Comparison of ENCODE assay signal across 24 cellular contexts in the genomic region with DNA sequence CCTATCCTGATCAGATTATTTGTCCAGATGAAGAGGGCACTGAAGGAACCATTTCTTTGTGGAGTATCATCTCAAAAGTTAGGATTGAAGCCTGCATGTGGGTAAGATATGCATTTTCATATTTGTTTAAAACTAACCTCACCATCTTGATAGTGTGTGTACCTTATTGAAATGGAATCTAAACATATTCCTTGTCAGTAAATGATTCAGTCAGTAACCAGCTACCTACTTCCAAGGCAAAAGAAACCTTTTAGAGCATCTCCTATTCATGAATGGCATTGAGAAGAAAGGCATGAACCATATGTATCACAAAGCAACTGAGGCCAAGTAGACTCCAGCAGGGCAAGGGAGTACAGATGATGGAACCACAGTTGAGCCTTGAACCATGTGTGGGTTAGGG. TPM values are rescaled to one million over a fixed set of nuclear protein-coding genes. Genes with fewer than 3 reads are reported as not detected.
A peak's percentile ranks its signal among the peaks of the same experiment; 100 is the strongest.
DNase-seq lines count a peak whose midpoint lies in the region; ATAC-seq and TF ChIP-seq lines count a peak whose summit lies in the region.
"Had no signal": no experiment of that assay in that cellular context is flagged by ENCODE, and none has a peak within 500 bp of the region (broad histone marks: within the 10 kb centered on the region; RNA-seq: fewer than 3 reads in every experiment).

No MANE protein-coding gene starts in this region.

- TF ChIP-seq CTCF in PC-3 (conservative IDR thresholded peaks at IDR 0.05; ENCODE audit: low read depth, low read length) (no peak), endodermal cell (conservative IDR thresholded peaks at IDR 0.05) (no peak), adrenal gland (IDR thresholded peaks at IDR 0.05) (no peak)

- H4K20me1 ChIP-seq in PC-3 (ENCODE audit: low read length) = no peaks in the 10 kb centered on the region

- CTCF ChIA-PET in PC-3 (lab: Charles Lee) = no interaction called here

- DNase-seq in activated T-cell treated with anti-CD3 and anti-CD28 coated beads, Interleukin-2, amount 50 U/mL, for 72 hours = no peak
- DNase-seq in activated T-cell treated with anti-CD3 and anti-CD28 coated beads for 4 hours (no peak), PC-3 (no peak), endodermal cell (peak; percentile 19), DMS53 treated with DMSO at 0.1 percent for 48 hours (lab: John Stamatoyannopoulos, UW; ENCODE audit: unreplicated experiment) (no peak), adrenal gland (no peak)
- no peak for DNase-seq in stimulated activated effector memory CD8-positive, alpha-beta T cell treated with anti-CD3 and anti-CD28 coated beads, Interleukin-12 subunit alpha, Interleukin-12 subunit beta, amount 100 ng/mL, for 72 hours (ENCODE audit: low spot score in 2 of 2)
- DNase-seq: activated CD4-positive, CD25-positive, alpha-beta regulatory T cell treated with anti-CD3 and anti-CD28 coated beads, Interleukin-2, amount 50 U/mL, for 72 hours; activated gamma-delta T cell treated with Interleukin-2 at 50 U/mL for 16 hours; gastrocnemius medialis; H9; hippocampal formation; KG1; left ventricle myocardium inferior; NCI-H146; NCI-H2171; NCI-H524 treated with DMSO at 0.1 percent for 48 hours; posterior cingulate gyrus; sigmoid colon had no signal

- H3K4me1 ChIP-seq in PC-3 (ENCODE audit: insufficient read depth, low read length) = peaks cover 39% of the 10 kb centered on the region
- H3K4me1 ChIP-seq in endodermal cell (ENCODE audit: control insufficient read depth, insufficient read depth, low read length) = no peaks in the 10 kb centered on the region
- H3K4me1 ChIP-seq in adrenal gland (replicated peaks in 1 of 2) = peaks cover 8 to 31% of the 10 kb centered on the region in 2 donors
- H3K4me1 ChIP-seq: vagina had no signal

- H3K27ac Mint-ChIP-seq in activated T-cell treated with anti-CD3 and anti-CD28 coated beads, Interleukin-2, amount 50 U/mL, for 72 hours = peak overlapping the region; percentile 76
- no peak overlapping the region for H3K27ac Mint-ChIP-seq in endodermal cell
- no peak overlapping the region for H3K27ac Mint-ChIP-seq in stimulated activated effector memory CD8-positive, alpha-beta T cell treated with anti-CD3 and anti-CD28 coated beads, Interleukin-12 subunit alpha, Interleukin-12 subunit beta, amount 100 ng/mL, for 72 hours
- H3K27ac Mint-ChIP-seq: nephron had no signal

- H3K9ac ChIP-seq in PC-3 (ENCODE audit: low read length) = no peak overlapping the region
- H3K9ac ChIP-seq in endodermal cell (ENCODE audit: extremely low read depth, low read length, poor library complexity, severe bottlenecking) = no peak overlapping the region

- H3K79me2 ChIP-seq in PC-3 (ENCODE audit: low read length) = peaks cover 16% of the 10 kb centered on the region; the same call in 1 of the 2 replicates

- peak overlapping the region; percentile 16 for H3K27ac ChIP-seq in PC-3 (ENCODE audit: low read length)
- no peak overlapping the region for H3K27ac ChIP-seq in endodermal cell (ENCODE audit: low read depth, low read length)
- no peak overlapping the region for H3K27ac ChIP-seq in adrenal gland
- H3K27ac ChIP-seq: gastrocnemius medialis, left ventricle myocardium inferior, vagina had no signal

- no peaks in the 10 kb centered on the region for H3K9me3 ChIP-seq in PC-3 (ENCODE audit: low read length)
- H3K9me3 ChIP-seq in endodermal cell (ENCODE audit: control insufficient read depth, low read length) = no peaks in the 10 kb centered on the region
- no peaks in the 10 kb centered on the region for H3K9me3 ChIP-seq in adrenal gland (replicated peaks in 1 of 3)
- H3K9me3 ChIP-seq: gastrocnemius medialis, left ventricle myocardium inferior, sigmoid colon, vagina had no signal

- no peak for TF ChIP-seq POLR2A in adrenal gland (IDR thresholded peaks at IDR 0.05)

- POLR2A ChIA-PET in PC-3 (lab: Charles Lee; ENCODE audit: unreplicated experiment) = no interaction called here

- H3K9me2 ChIP-seq in PC-3 (replicated peaks; ENCODE audit: low read length) = no peaks in the 10 kb centered on the region

- peak overlapping the region; percentile 47 to 50 for H3K4me3 Mint-ChIP-seq in activated T-cell treated with anti-CD3 and anti-CD28 coated beads, Interleukin-2, amount 50 U/mL, for 72 hours
- no peak overlapping the region for H3K4me3 Mint-ChIP-seq in endodermal cell
- H3K4me3 Mint-ChIP-seq in stimulated activated effector memory CD8-positive, alpha-beta T cell treated with anti-CD3 and anti-CD28 coated beads, Interleukin-12 subunit alpha, Interleukin-12 subunit beta, amount 100 ng/mL, for 72 hours = peak overlapping the region; percentile 5
- H3K4me3 Mint-ChIP-seq: CD14-positive monocyte, H9, nephron had no signal

- no peak overlapping the region for H2AFZ ChIP-seq in PC-3 (ENCODE audit: low read length)

- H3K27me3 ChIP-seq in PC-3 (ENCODE audit: low read length) (no peaks in the 10 kb centered on the region), endodermal cell (ENCODE audit: control insufficient read depth, insufficient read depth, low read length, poor library complexity, severe bottlenecking) (no peaks in the 10 kb centered on the region), adrenal gland (no peaks in the 10 kb centered on the region)
- H3K27me3 ChIP-seq: gastrocnemius medialis, sigmoid colon, vagina had no signal

- peaks cover 13% of the 10 kb centered on the region for H3F3A ChIP-seq in PC-3 (ENCODE audit: low read length, unreplicated experiment)

- no peaks in the 10 kb centered on the region for H3K27me3 Mint-ChIP-seq in activated T-cell treated with anti-CD3 and anti-CD28 coated beads, Interleukin-2, amount 50 U/mL, for 72 hours (ENCODE audit: low read depth)
- no peaks in the 10 kb centered on the region for H3K27me3 Mint-ChIP-seq in endodermal cell (ENCODE audit: insufficient read depth)

- peaks cover 82% of the 10 kb centered on the region for H3K4me1 Mint-ChIP-seq in activated T-cell treated with anti-CD3 and anti-CD28 coated beads, Interleukin-2, amount 50 U/mL, for 72 hours (ENCODE audit: low read depth)
- peaks cover 5% of the 10 kb centered on the region for H3K4me1 Mint-ChIP-seq in endodermal cell
- peaks cover 36% of the 10 kb centered on the region for H3K4me1 Mint-ChIP-seq in stimulated activated effector memory CD8-positive, alpha-beta T cell treated with anti-CD3 and anti-CD28 coated beads, Interleukin-12 subunit alpha, Interleukin-12 subunit beta, amount 100 ng/mL, for 72 hours

- H3K36me3 ChIP-seq in PC-3 (ENCODE audit: low read depth, low read length) (peaks cover 5% of the 10 kb centered on the region; the same call in 1 of the 2 replicates), endodermal cell (ENCODE audit: control insufficient read depth, insufficient read depth, low read length) (peaks cover 13% of the 10 kb centered on the region), adrenal gland (replicated peaks in 1 of 2) (peaks cover 0 to 8% of the 10 kb centered on the region in 2 donors)
- H3K36me3 ChIP-seq: vagina had no signal

- H3K4me3 ChIP-seq in PC-3 (ENCODE audit: low read length) (no peak overlapping the region), endodermal cell (ENCODE audit: low read length) (no peak overlapping the region), adrenal gland (no peak overlapping the region)
- H3K4me3 ChIP-seq: gastrocnemius medialis, left ventricle myocardium inferior, sigmoid colon, vagina had no signal

- no peak for ATAC-seq in activated T-cell treated with anti-CD3 and anti-CD28 coated beads, Interleukin-2, amount 50 U/mL, for 72 hours (replicated peaks in 1 of 2)
- ATAC-seq in PC-3 = no peak
- ATAC-seq in stimulated activated effector memory CD8-positive, alpha-beta T cell treated with anti-CD3 and anti-CD28 coated beads, Interleukin-12 subunit alpha, Interleukin-12 subunit beta, amount 100 ng/mL, for 72 hours = no peak
- no peak for ATAC-seq in GM18511 (IDR thresholded peaks at IDR 0.05; ENCODE audit: unreplicated experiment)
- ATAC-seq: gastrocnemius medialis, Right ventricle myocardium inferior had no signal

- no TSS peak for BruUV-seq in PC-3 (replicated peaks; lab: Mats Ljungman, UMichigan)

- intact Hi-C loops in PC-3 (cut with micrococcal nuclease) (no loop called here), adrenal gland (cut with DNase I) (loop anchor here in 1 of 2 donors (10.0 kb wide), 1 partner anchor 70 kb away; no protein-coding TSS in a partner anchor)

- peaks cover 8 to 32% of the 10 kb centered on the region in 2 donors for H3K36me3 Mint-ChIP-seq in activated T-cell treated with anti-CD3 and anti-CD28 coated beads, Interleukin-2, amount 50 U/mL, for 72 hours (ENCODE audit: insufficient read depth in 2 of 2)
- peaks cover 28% of the 10 kb centered on the region for H3K36me3 Mint-ChIP-seq in endodermal cell (ENCODE audit: low read depth)
- H3K36me3 Mint-ChIP-seq in stimulated activated effector memory CD8-positive, alpha-beta T cell treated with anti-CD3 and anti-CD28 coated beads, Interleukin-12 subunit alpha, Interleukin-12 subunit beta, amount 100 ng/mL, for 72 hours = peaks cover 69% of the 10 kb centered on the region

- no peaks in the 10 kb centered on the region for H3K9me3 Mint-ChIP-seq in activated T-cell treated with anti-CD3 and anti-CD28 coated beads, Interleukin-2, amount 50 U/mL, for 72 hours
- H3K9me3 Mint-ChIP-seq in endodermal cell = no peaks in the 10 kb centered on the region
- H3K9me3 Mint-ChIP-seq in stimulated activated effector memory CD8-positive, alpha-beta T cell treated with anti-CD3 and anti-CD28 coated beads, Interleukin-12 subunit alpha, Interleukin-12 subunit beta, amount 100 ng/mL, for 72 hours = no peaks in the 10 kb centered on the region
- H3K9me3 Mint-ChIP-seq: CD14-positive monocyte, nephron had no signal

- H3K4me2 ChIP-seq in PC-3 (ENCODE audit: low read length) = no peak overlapping the region

RNA-seq across cellular contexts. Expression of a gene that starts 57.6 kb away (rescaled TPM):
- 100 to 1,000 TPM; 236 to 324 TPM for total RNA-seq in activated T-cell treated with anti-CD3 and anti-CD28 coated beads, Interleukin-2, amount 50 U/mL, for 72 hours
- total RNA-seq in PC-3 (2014; rRNA removed) (237 and 277 TPM in 2 replicates), endodermal cell (10 to 100 TPM; 67.9 to 69.9 TPM), adrenal gland (100 to 1,000 TPM in 7 of 8 donors, 10 to 100 TPM in 1; 52.4 to 335 (median 184) TPM)
- 64.7 TPM for polyA plus RNA-seq in endodermal cell (2013, experiment 1 of 2)
- 62.2 TPM for polyA plus RNA-seq in endodermal cell (2013, experiment 2 of 2)
- polyA plus RNA-seq in adrenal gland = 100 to 1,000 TPM; 118 to 137 (median 123) TPM

RNA-seq across cellular contexts. Expression of a gene that starts 57.8 kb away (rescaled TPM):
- total RNA-seq in activated T-cell treated with anti-CD3 and anti-CD28 coated beads, Interleukin-2, amount 50 U/mL, for 72 hours = 10 to 100 TPM; 22.2 to 29.3 TPM
- total RNA-seq in PC-3 (2014; rRNA removed) (69.8 and 82.1 TPM in 2 replicates), endodermal cell (10 to 100 TPM; 21.6 to 23.6 TPM), adrenal gland (10 to 100 TPM; 17.9 to 61.7 (median 26.2) TPM)
- 27.0 TPM for polyA plus RNA-seq in endodermal cell (2013, experiment 1 of 2)
- polyA plus RNA-seq in endodermal cell (2013, experiment 2 of 2) = 21.5 TPM
- polyA plus RNA-seq in adrenal gland = 10 to 100 TPM; 30.8 to 96.7 (median 68.5) TPM
